Comparison of ENCODE assay signal across 19 cellular contexts in the genomic region with DNA sequence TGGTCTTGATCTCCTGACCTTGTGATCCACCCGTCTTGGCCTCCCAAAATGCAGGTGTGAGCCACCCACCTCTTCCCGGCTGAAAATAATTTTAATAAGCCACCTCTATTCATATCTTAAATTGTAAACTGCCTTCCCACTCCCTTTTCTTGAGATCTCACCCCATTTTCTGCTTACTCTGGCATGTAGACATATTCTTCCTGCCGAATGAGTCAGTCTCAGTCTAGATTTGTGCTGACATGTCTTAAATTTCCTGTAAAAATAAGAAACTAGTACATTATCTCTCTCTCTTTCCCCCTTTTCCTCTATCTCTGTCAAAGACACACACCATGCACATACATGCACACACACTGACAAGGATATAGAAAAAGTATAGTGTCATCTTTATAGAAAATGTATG.
DNase-seq lines count a peak whose midpoint lies in the region; ATAC-seq and TF ChIP-seq lines count a peak whose summit lies in the region.
"Had no signal": no experiment of that assay in that cellular context is flagged by ENCODE, and none has a peak within 500 bp of the region (broad histone marks: within the 10 kb centered on the region; RNA-seq: fewer than 3 reads in every experiment).

No MANE protein-coding gene starts in this region.

- H3K4me3 ChIP-seq in adipocyte (ENCODE audit: low read length) (peak overlapping the region; percentile 82), fibroblast of lung (replicated peaks in 1 of 4; ENCODE audit: control extremely low read depth in 1 of 4, insufficient read depth in 1 of 4, low read depth in 3 of 4, low read length in 4 of 4) (no peak overlapping the region), GM23338 (no peak overlapping the region)
- H3K4me3 ChIP-seq: cardiac muscle cell, neural progenitor cell, SJSA1 had no signal

- H3K4me2 ChIP-seq in fibroblast of lung (ENCODE audit: extremely low read depth, insufficient read depth, low read length) (peak overlapping the region; percentile 41), GM23338 (no peak overlapping the region)
- H3K4me2 ChIP-seq: neural progenitor cell had no signal

- DNase-seq in GM03348 (ENCODE audit: low spot score), result peak; percentile 42
- DNase-seq in adipocyte (ENCODE audit: low read depth), result peak; percentile 22
- peak; percentile 43 to 71 for DNase-seq in fibroblast of lung (ENCODE audit: low read depth in 2 of 2)
- peak; percentile 22 for DNase-seq in pulmonary artery endothelial cell (ENCODE audit: low read depth, low spot score)
- no peak for DNase-seq in GM23338 (ENCODE audit: low spot score)
- no peak for DNase-seq in activated CD8-positive, alpha-beta T cell treated with anti-CD3 and anti-CD28 coated beads for 36 hours
- no peak for DNase-seq in DMS114 treated with DMSO at 0.1 percent for 48 hours (lab: John Stamatoyannopoulos, UW; ENCODE audit: unreplicated experiment)
- DNase-seq: activated CD4-positive, alpha-beta T cell treated with anti-CD3 and anti-CD28 coated beads for 36 hours; activated CD8-positive, alpha-beta memory T cell treated with anti-CD3 and anti-CD28 coated beads, Interleukin-2, amount 50 U/mL, for 4 hours; activated naive CD4-positive, alpha-beta T cell treated with Interleukin-2 at 50 U/mL for 16 hours; GDM1; NCI-H187; stimulated activated CD4-positive, alpha-beta T cell treated with anti-CD3 and anti-CD28 coated beads, Interleukin-4, amount 100 ng/mL, for 1 hour; stimulated activated CD8-positive, alpha-beta memory T cell treated with anti-CD3 and anti-CD28 coated beads, Interleukin-4, amount 100 ng/mL, for 48 hours had no signal

- no peaks in the 10 kb centered on the region for H3K27me3 ChIP-seq in adipocyte (replicated peaks; ENCODE audit: control insufficient read depth, insufficient read depth, low read length)
- H3K27me3 ChIP-seq in fibroblast of lung (ENCODE audit: control insufficient read depth, insufficient read depth, low read length), result no peaks in the 10 kb centered on the region
- no peaks in the 10 kb centered on the region for H3K27me3 ChIP-seq in GM23338 (ENCODE audit: insufficient read depth)
- H3K27me3 ChIP-seq: cardiac muscle cell, neural progenitor cell, SJSA1 had no signal

- H4K20me1 ChIP-seq in fibroblast of lung (ENCODE audit: control insufficient read depth, extremely low read depth, insufficient read depth, low read length) (no peaks in the 10 kb centered on the region), GM23338 (replicated peaks; ENCODE audit: insufficient read depth) (no peaks in the 10 kb centered on the region)

- H3K79me2 ChIP-seq in fibroblast of lung (ENCODE audit: control insufficient read depth, insufficient read depth, low read length), result no peaks in the 10 kb centered on the region
- no peaks in the 10 kb centered on the region for H3K79me2 ChIP-seq in GM23338 (replicated peaks; ENCODE audit: insufficient read depth)

- H3K9me3 ChIP-seq in adipocyte (ENCODE audit: control insufficient read depth, low read length), result no peaks in the 10 kb centered on the region
- no peaks in the 10 kb centered on the region for H3K9me3 ChIP-seq in fibroblast of lung (ENCODE audit: control insufficient read depth, insufficient read depth, low read depth, low read length)
- H3K9me3 ChIP-seq: SJSA1 had no signal

- H3K9ac ChIP-seq in adipocyte (ENCODE audit: low read length) (peak overlapping the region; percentile 44), fibroblast of lung (ENCODE audit: insufficient read depth, low read length) (no peak overlapping the region)
- H3K9ac ChIP-seq: neural progenitor cell had no signal

- ATAC-seq in GM23338 (no peak), GM21723 (IDR thresholded peaks at IDR 0.05; ENCODE audit: unreplicated experiment) (no peak)
- no peak for ATAC-seq in activated CD8-positive, alpha-beta T cell treated with anti-CD3 and anti-CD28 coated beads for 36 hours
- ATAC-seq: activated CD4-positive, alpha-beta T cell treated with anti-CD3 and anti-CD28 coated beads for 36 hours; sciatic nerve had no signal

- H3F3A ChIP-seq in GM23338 (replicated peaks; ENCODE audit: low read depth), result no peaks in the 10 kb centered on the region

- intact Hi-C loops in activated CD8-positive, alpha-beta T cell treated with anti-CD3 and anti-CD28 coated beads for 36 hours (cut with micrococcal nuclease), result loop anchor here (5.0 kb wide), 1 partner anchor 107 kb away; a partner anchor contains a TSS

- no peaks in the 10 kb centered on the region for H3K9me3 Mint-ChIP-seq in GM23338
- no peaks in the 10 kb centered on the region for H3K9me3 Mint-ChIP-seq in activated CD8-positive, alpha-beta T cell treated with anti-CD3 and anti-CD28 coated beads for 36 hours
- H3K9me3 Mint-ChIP-seq: neural progenitor cell had no signal

- H3K9me2 ChIP-seq in GM23338 (ENCODE audit: insufficient read depth), result no peaks in the 10 kb centered on the region

- no peak overlapping the region for H3K4me3 Mint-ChIP-seq in GM23338
- no peak overlapping the region for H3K4me3 Mint-ChIP-seq in activated CD8-positive, alpha-beta T cell treated with anti-CD3 and anti-CD28 coated beads for 36 hours
- H3K4me3 Mint-ChIP-seq: activated CD4-positive, alpha-beta T cell treated with anti-CD3 and anti-CD28 coated beads for 36 hours; neural progenitor cell had no signal

- POLR2A ChIA-PET in activated CD8-positive, alpha-beta T cell treated with anti-CD3 and anti-CD28 coated beads for 36 hours (lab: Charles Lee), result interaction anchor here (0.8 kb wide), 1 partner anchor 106 kb away, joined by 3 read pairs; no protein-coding TSS in a partner anchor

- TF ChIP-seq CTCF in fibroblast of lung (conservative IDR thresholded peaks at IDR 0.05 in 1 of 2, IDR thresholded peaks at IDR 0.05 in 1 of 2; ENCODE audit: low read depth in 1 of 2, low read length in 2 of 2), result no peak
- no peak for TF ChIP-seq CTCF in GM23338 (conservative IDR thresholded peaks at IDR 0.05; ENCODE audit: low read depth in 2 of 2)
- no peak for TF ChIP-seq CTCF in activated CD8-positive, alpha-beta T cell treated with anti-CD3 and anti-CD28 coated beads for 36 hours (IDR thresholded peaks at IDR 0.05)

- peak overlapping the region; percentile 39 for H2AFZ ChIP-seq in fibroblast of lung (ENCODE audit: low read length)
- H2AFZ ChIP-seq in GM23338, result no peak overlapping the region
- H2AFZ ChIP-seq: neural progenitor cell had no signal

- no peaks in the 10 kb centered on the region for H3K4me1 Mint-ChIP-seq in GM23338
- H3K4me1 Mint-ChIP-seq in activated CD8-positive, alpha-beta T cell treated with anti-CD3 and anti-CD28 coated beads for 36 hours (ENCODE audit: low read depth), result peaks cover 3% of the 10 kb centered on the region

- CTCF ChIA-PET in activated CD8-positive, alpha-beta T cell treated with anti-CD3 and anti-CD28 coated beads for 36 hours (lab: Charles Lee), result interaction anchor here (2.7 kb wide), 1 partner anchor 105 kb away, joined by 24 read pairs; a partner anchor contains a TSS

- no peak overlapping the region for H3K27ac Mint-ChIP-seq in GM23338
- no peak overlapping the region for H3K27ac Mint-ChIP-seq in activated CD8-positive, alpha-beta T cell treated with anti-CD3 and anti-CD28 coated beads for 36 hours
- H3K27ac Mint-ChIP-seq: activated CD4-positive, alpha-beta T cell treated with anti-CD3 and anti-CD28 coated beads for 36 hours; neural progenitor cell had no signal

- H3K36me3 ChIP-seq in adipocyte (ENCODE audit: control insufficient read depth, insufficient read depth, low read length, severe bottlenecking) (no peaks in the 10 kb centered on the region), fibroblast of lung (ENCODE audit: control insufficient read depth, insufficient read depth, low read length) (no peaks in the 10 kb centered on the region), GM23338 (ENCODE audit: insufficient read depth) (no peaks in the 10 kb centered on the region)
- H3K36me3 ChIP-seq: cardiac muscle cell, neural progenitor cell, SJSA1 had no signal

- H3K27me3 Mint-ChIP-seq in GM23338 (ENCODE audit: insufficient read depth, low read depth, poor library complexity), result peaks cover 5% of the 10 kb centered on the region
- peaks cover 5% of the 10 kb centered on the region for H3K27me3 Mint-ChIP-seq in activated CD8-positive, alpha-beta T cell treated with anti-CD3 and anti-CD28 coated beads for 36 hours

- H3K36me3 Mint-ChIP-seq in GM23338 (ENCODE audit: low read depth), result no peaks in the 10 kb centered on the region
- no peaks in the 10 kb centered on the region for H3K36me3 Mint-ChIP-seq in activated CD8-positive, alpha-beta T cell treated with anti-CD3 and anti-CD28 coated beads for 36 hours (ENCODE audit: low read depth)
- H3K36me3 Mint-ChIP-seq: neural progenitor cell had no signal

- H3K4me1 ChIP-seq in adipocyte (ENCODE audit: control insufficient read depth, insufficient read depth, low read length), result peaks cover 39% of the 10 kb centered on the region
- peaks cover 20% of the 10 kb centered on the region for H3K4me1 ChIP-seq in fibroblast of lung (ENCODE audit: control insufficient read depth, extremely low read depth, insufficient read depth, low read length)
- no peaks in the 10 kb centered on the region for H3K4me1 ChIP-seq in GM23338 (ENCODE audit: insufficient read depth)
- H3K4me1 ChIP-seq: neural progenitor cell, SJSA1 had no signal

- H3K27ac ChIP-seq in fibroblast of lung (ENCODE audit: insufficient read depth, low read length), result peak overlapping the region; percentile 9
- H3K27ac ChIP-seq in GM23338 (ENCODE audit: low read depth), result no peak overlapping the region
- H3K27ac ChIP-seq: cardiac muscle cell, neural progenitor cell, SJSA1 had no signal

TF ChIP-seq in GM23338, 12 proteins besides CTCF, POLR2A, EP300 and RAD21 (continues in another document):
- no peak for TF ChIP-seq STAT1 (IDR thresholded peaks at IDR 0.05; ENCODE audit: unreplicated experiment)
- TF ChIP-seq EZH2 (IDR thresholded peaks at IDR 0.05; ENCODE audit: low read depth, unreplicated experiment), result no peak
- no peak for TF ChIP-seq CREB1 (CRISPR knock-in tag; IDR thresholded peaks at IDR 0.05; ENCODE audit: low read depth)
- no peak for TF ChIP-seq JUNB (IDR thresholded peaks at IDR 0.05; ENCODE audit: unreplicated experiment)
- TF ChIP-seq EZH2phosphoT487 (IDR thresholded peaks at IDR 0.05; ENCODE audit: unreplicated experiment), result no peak
- TF ChIP-seq POLR2AphosphoS5 (IDR thresholded peaks at IDR 0.05; ENCODE audit: low read depth), result no peak
- no peak for TF ChIP-seq NANOG (IDR thresholded peaks at IDR 0.05; ENCODE audit: borderline replicate concordance)

Comparison
In these comparisons a context has a peak if more than half of its experiments do, and no peak if none do; other contexts are left out.
1. DNase-seq: peak in GM03348 (single experiment), adipocyte (single experiment), fibroblast of lung (2 of 2) and pulmonary artery endothelial cell (single experiment); none in GM23338 (single experiment), activated CD8-positive, alpha-beta T cell treated with anti-CD3 and anti-CD28 coated beads for 36 hours (single experiment) and DMS114 treated with DMSO at 0.1 percent for 48 hours (single experiment).